29 cellular contexts compared by ENCODE assay signal in genomic region chr3:182216311-182216970, GRCh38.
DNase-seq lines count a peak whose midpoint lies in the region; ATAC-seq, FAIRE-seq and TF ChIP-seq lines count a peak whose summit lies in the region.
"Had no signal": no experiment of that assay in that cellular context is flagged by ENCODE, and none has a peak within 500 bp of the region (broad histone marks: within the 10 kb centered on the region; RNA-seq: fewer than 3 reads in every experiment).

No MANE protein-coding gene starts in this region.

- no TSS peak for BruUV-seq in PC-9 (replicated peaks; lab: Mats Ljungman, UMichigan)

- no peak overlapping the region for H2BK12ac ChIP-seq in H1 (ENCODE audit: low read depth, low read length)

- H2BK15ac ChIP-seq in H1 (ENCODE audit: low read length): no peak overlapping the region

- H3K4ac ChIP-seq in H1 (replicated peaks; ENCODE audit: insufficient read length, low read depth, low read length): no peak overlapping the region

- no peak overlapping the region for H3K18ac ChIP-seq in H1 (ENCODE audit: extremely low read depth, low read length)

- H2AFZ ChIP-seq in SK-N-SH (ENCODE audit: low read depth): no peak overlapping the region
- no peak overlapping the region for H2AFZ ChIP-seq in H1 (ENCODE audit: low read length)
- peak overlapping the region; percentile 30 for H2AFZ ChIP-seq in neural progenitor cell (replicated peaks)
- H2AFZ ChIP-seq in PC-9: no peak overlapping the region

- H3K36me3 ChIP-seq in SK-N-SH (replicated peaks in 1 of 2; ENCODE audit: control insufficient read depth in 1 of 2, insufficient read depth in 2 of 2, low read length in 1 of 2) (no peaks in the 10 kb centered on the region), HEK293 (ENCODE audit: control insufficient read depth in 2 of 2, insufficient read depth in 1 of 2, low read length in 2 of 2) (no peaks in the 10 kb centered on the region), H1 (ENCODE audit: control insufficient read depth in 2 of 4, insufficient read depth in 4 of 4, low read length in 3 of 4) (no peaks in the 10 kb centered on the region), neural progenitor cell (no peaks in the 10 kb centered on the region), SJCRH30 (no peaks in the 10 kb centered on the region), PC-9 (ENCODE audit: low read depth) (no peaks in the 10 kb centered on the region)
- H3K36me3 ChIP-seq: BLaER1 had no signal

- TF ChIP-seq RAD21 in SK-N-SH (IDR thresholded peaks at IDR 0.05; ENCODE audit: low read length) (no peak), H1 (IDR thresholded peaks at IDR 0.05 in 1 of 2, conservative IDR thresholded peaks at IDR 0.05 in 1 of 2; ENCODE audit: low read depth in 2 of 2, low read length in 2 of 2) (no peak)

- H3K14ac ChIP-seq in H1 (ENCODE audit: insufficient read length): no peak overlapping the region

- H3K9me2 ChIP-seq in SK-N-SH (no peaks in the 10 kb centered on the region), PC-9 (ENCODE audit: insufficient read depth) (no peaks in the 10 kb centered on the region)

- no peak overlapping the region for H3K9ac ChIP-seq in SK-N-SH
- no peak overlapping the region for H3K9ac ChIP-seq in H1 (replicated peaks in 1 of 4; ENCODE audit: extremely low read depth in 1 of 4, low read depth in 3 of 4, low read length in 3 of 4)
- H3K9ac ChIP-seq in neural progenitor cell: no peak overlapping the region
- H3K9ac ChIP-seq: BLaER1 had no signal

- no peak overlapping the region for H4K8ac ChIP-seq in H1 (ENCODE audit: extremely low read depth, insufficient read depth, low read length)

- POLR2A ChIA-PET in SK-N-SH (lab: Yijun Ruan, JAX) (no interaction called here), HEK293 (lab: Yijun Ruan, JAX) (no interaction called here), H1 (lab: Charles Lee; ENCODE audit: partially characterized antibody) (no interaction called here), PC-9 (lab: Charles Lee; ENCODE audit: unreplicated experiment) (no interaction called here)

- H3F3A ChIP-seq in SK-N-SH (replicated peaks; ENCODE audit: insufficient read depth) (peaks cover 6% of the 10 kb centered on the region), neural progenitor cell (ENCODE audit: low read depth) (peaks cover 29% of the 10 kb centered on the region), PC-9 (ENCODE audit: insufficient read depth, low read depth) (peaks cover 13% of the 10 kb centered on the region)

- WGBS in SK-N-SH (ENCODE audit: low lambda C conversion rate): 21% methylated on average over 4 of the region's 4 CpGs
- WGBS in H1 (ENCODE audit: extremely low coverage in 1 of 2, insufficient coverage in 1 of 2, insufficient read length in 1 of 2, insufficient replicate concordance in 2 of 2, low coverage in 1 of 2, low lambda C conversion rate in 2 of 2, missing lambda C conversion rate in 1 of 2), 2 experiments: 83% methylated on average over 4 of the region's 4 CpGs; no CpG with 5 or more reads in 1 of the 2 experiments

- H3K27ac ChIP-seq in SK-N-SH (ENCODE audit: low read depth in 2 of 2, low read length in 1 of 2) (no peak overlapping the region), HEK293 (ENCODE audit: extremely low read depth, low read depth, low read length) (no peak overlapping the region), H1 (ENCODE audit: low read depth, low read length) (no peak overlapping the region), neural progenitor cell (no peak overlapping the region), SJCRH30 (no peak overlapping the region), PC-9 (no peak overlapping the region)
- H3K27ac ChIP-seq: 22Rv1, A549, BLaER1 had no signal

- TF ChIP-seq CTCF in SK-N-SH (IDR thresholded peaks at IDR 0.05) (no peak), HEK293 (tag by site-specific recombination; IDR thresholded peaks at IDR 0.05) (no peak), H1 (IDR thresholded peaks at IDR 0.05; ENCODE audit: control extremely low read depth in 1 of 3, insufficient read depth in 1 of 3, low read depth in 1 of 3, low read length in 3 of 3) (no peak), neural progenitor cell (IDR thresholded peaks at IDR 0.05) (no peak), PC-9 (conservative IDR thresholded peaks at IDR 0.05) (no peak)

- peak overlapping the region; percentile 22 for H3K27ac Mint-ChIP-seq in neural progenitor cell
- H3K27ac Mint-ChIP-seq: B cell; CD14-positive monocyte; CD4-positive, alpha-beta memory T cell; CD4-positive, CD25-positive, alpha-beta regulatory T cell; CD8-positive, alpha-beta memory T cell had no signal

- no peak overlapping the region for H3K4me3 ChIP-seq in SK-N-SH (ENCODE audit: low read depth in 2 of 2, low read length in 1 of 2)
- H3K4me3 ChIP-seq in HEK293 (ENCODE audit: low read depth, low read length): no peak overlapping the region
- no peak overlapping the region for H3K4me3 ChIP-seq in H1 (ENCODE audit: extremely low read depth in 1 of 4, insufficient read depth in 2 of 4, low read depth in 3 of 4, low read length in 4 of 4)
- H3K4me3 ChIP-seq in neural progenitor cell: no peak overlapping the region
- H3K4me3 ChIP-seq in SJCRH30: no peak overlapping the region
- no peak overlapping the region for H3K4me3 ChIP-seq in PC-9
- H3K4me3 ChIP-seq: A549, BLaER1, GM12878 had no signal

- H3K27me3 Mint-ChIP-seq in neural progenitor cell (ENCODE audit: insufficient read depth, low read depth): peaks cover 7% of the 10 kb centered on the region
- H3K27me3 Mint-ChIP-seq: B cell; CD4-positive, alpha-beta memory T cell; CD4-positive, CD25-positive, alpha-beta regulatory T cell had no signal

- H4K91ac ChIP-seq in H1 (replicated peaks; ENCODE audit: insufficient read length, low read length): no peak overlapping the region

- H3K79me1 ChIP-seq in H1 (ENCODE audit: low read depth, low read length): no peaks in the 10 kb centered on the region

- H3K27me3 ChIP-seq in SK-N-SH (ENCODE audit: insufficient read depth) (no peaks in the 10 kb centered on the region), H1 (replicated peaks in 1 of 4; ENCODE audit: control insufficient read depth in 3 of 4, extremely low read depth in 1 of 4, insufficient read depth in 3 of 4, low read length in 3 of 4) (no peaks in the 10 kb centered on the region), neural progenitor cell (no peaks in the 10 kb centered on the region), SJCRH30 (no peaks in the 10 kb centered on the region), PC-9 (ENCODE audit: insufficient read depth, low read depth) (no peaks in the 10 kb centered on the region)
- H3K27me3 ChIP-seq: BLaER1 had no signal

- no peaks in the 10 kb centered on the region for H3K9me3 ChIP-seq in SK-N-SH
- H3K9me3 ChIP-seq in HEK293 (ENCODE audit: control insufficient read depth, insufficient read depth, low read depth, low read length): no peaks in the 10 kb centered on the region
- H3K9me3 ChIP-seq in H1 (ENCODE audit: insufficient read depth in 2 of 2, low read depth in 1 of 2, low read length in 1 of 2): no peaks in the 10 kb centered on the region
- no peaks in the 10 kb centered on the region for H3K9me3 ChIP-seq in neural progenitor cell (ENCODE audit: low read depth)
- no peaks in the 10 kb centered on the region for H3K9me3 ChIP-seq in SJCRH30 (replicated peaks)
- H3K9me3 ChIP-seq in PC-9 (ENCODE audit: insufficient read depth, low read depth): no peaks in the 10 kb centered on the region
- H3K9me3 ChIP-seq: A549, BLaER1 had no signal

- H2BK20ac ChIP-seq in H1 (ENCODE audit: low read length): no peak overlapping the region

- peaks cover 49% of the 10 kb centered on the region for H3K4me1 Mint-ChIP-seq in neural progenitor cell
- H3K4me1 Mint-ChIP-seq: B cell; CD14-positive monocyte; CD4-positive, alpha-beta memory T cell; CD4-positive, CD25-positive, alpha-beta regulatory T cell; CD8-positive, alpha-beta memory T cell had no signal

- H3K56ac ChIP-seq in H1 (replicated peaks; ENCODE audit: insufficient read length, low read depth, low read length): no peak overlapping the region

- H3K79me2 ChIP-seq in SK-N-SH (ENCODE audit: insufficient read depth): no peaks in the 10 kb centered on the region
- H3K79me2 ChIP-seq in H1 (ENCODE audit: control insufficient read depth in 1 of 2, insufficient read depth in 2 of 2, low read length in 2 of 2): no peaks in the 10 kb centered on the region
- H3K79me2 ChIP-seq in neural progenitor cell (ENCODE audit: low read depth): no peaks in the 10 kb centered on the region
- H3K79me2 ChIP-seq in PC-9 (ENCODE audit: low read depth): no peaks in the 10 kb centered on the region

- CTCF ChIA-PET in SK-N-SH (lab: Yijun Ruan, JAX) (interaction anchor here (1.8 kb wide), 1 partner anchor 507 kb away, joined by 4 read pairs; no protein-coding TSS in a partner anchor), HEK293 (lab: Yijun Ruan, JAX) (no interaction called here), H1 (lab: Charles Lee; ENCODE audit: partially characterized antibody) (interaction anchor here (1.5 kb wide), 1 partner anchor 9 kb away, joined by 3 read pairs; no protein-coding TSS in a partner anchor), PC-9 (lab: Charles Lee) (no interaction called here)

- peaks cover 2% of the 10 kb centered on the region for H3K36me3 Mint-ChIP-seq in neural progenitor cell
- H3K36me3 Mint-ChIP-seq: CD14-positive monocyte; CD4-positive, alpha-beta memory T cell; CD4-positive, CD25-positive, alpha-beta regulatory T cell; CD8-positive, alpha-beta memory T cell had no signal

- H3K4me3 Mint-ChIP-seq in neural progenitor cell: no peak overlapping the region
- H3K4me3 Mint-ChIP-seq: B cell; CD14-positive monocyte; CD4-positive, alpha-beta memory T cell; CD4-positive, CD25-positive, alpha-beta regulatory T cell; CD8-positive, alpha-beta memory T cell had no signal

- peak; percentile 15 for DNase-seq in SK-N-SH
- no peak for DNase-seq in H1 (ENCODE audit: low read depth in 1 of 2, low spot score in 2 of 2)
- DNase-seq in neural progenitor cell (ENCODE audit: low spot score): no peak
- no peak for DNase-seq in SJCRH30
- no peak for DNase-seq in PC-9
- DNase-seq in NCI-H2107 treated with DMSO at 0.1 percent for 48 hours (lab: John Stamatoyannopoulos, UW; ENCODE audit: unreplicated experiment): no peak
- DNase-seq: AML-193; C1 segment of cervical spinal cord; CD4-positive, alpha-beta memory T cell; CD4-positive, CD25-positive, alpha-beta regulatory T cell; CD8-positive, alpha-beta memory T cell; COR-L47; DMS 273 treated with DMSO at 0.1 percent for 48 hours; DMS153; DMS53; DMS79; DND-41; EL; GDM1 had no signal

- H3K4me1 ChIP-seq in SK-N-SH (ENCODE audit: control insufficient read depth in 1 of 2, insufficient read depth in 2 of 2, low read depth in 1 of 2, low read length in 1 of 2): peaks cover 8 to 10% of the 10 kb centered on the region in 2 experiments; a peak in 3 of 4 replicates
- H3K4me1 ChIP-seq in HEK293 (ENCODE audit: control insufficient read depth, insufficient read depth, low read length): peaks cover 7% of the 10 kb centered on the region
- H3K4me1 ChIP-seq in H1 (replicated peaks in 1 of 4; ENCODE audit: control insufficient read depth in 3 of 4, insufficient read depth in 4 of 4, low read length in 3 of 4): peaks cover 0 to 11% (median 4%) of the 10 kb centered on the region in 4 experiments; a peak in 4 of 7 replicates
- H3K4me1 ChIP-seq in neural progenitor cell: peaks cover 44% of the 10 kb centered on the region
- H3K4me1 ChIP-seq in SJCRH30: no peaks in the 10 kb centered on the region
- peaks cover 25% of the 10 kb centered on the region for H3K4me1 ChIP-seq in PC-9 (replicated peaks; ENCODE audit: insufficient read depth)
- H3K4me1 ChIP-seq: BLaER1 had no signal

- peak overlapping the region; percentile 44 for H2BK120ac ChIP-seq in H1 (replicated peaks; ENCODE audit: low read depth, low read length)

- intact Hi-C loops in PC-9 (cut with micrococcal nuclease; ENCODE audit: unreplicated experiment): no loop called here

- no peaks in the 10 kb centered on the region for H3K23me2 ChIP-seq in H1 (ENCODE audit: low read depth, low read length)

- no peak overlapping the region for H2AK5ac ChIP-seq in H1 (ENCODE audit: low read depth, low read length)

- TF ChIP-seq POLR2A in H1 (IDR thresholded peaks at IDR 0.05; ENCODE audit: control extremely low read depth in 1 of 2, low read depth in 2 of 2, low read length in 2 of 2): no peak

- H3K4me2 ChIP-seq in SK-N-SH (no peak overlapping the region), H1 (ENCODE audit: insufficient read depth in 1 of 2, low read depth in 2 of 2, low read length in 2 of 2) (no peak overlapping the region), neural progenitor cell (no peak overlapping the region), PC-9 (no peak overlapping the region)
- H3K4me2 ChIP-seq: A549, BLaER1 had no signal

- H4K20me1 ChIP-seq in SK-N-SH (ENCODE audit: insufficient read depth): no peaks in the 10 kb centered on the region
- H4K20me1 ChIP-seq in H1 (replicated peaks in 1 of 2; ENCODE audit: control insufficient read depth in 1 of 2, insufficient read depth in 2 of 2, low read length in 2 of 2): no peaks in the 10 kb centered on the region
- H4K20me1 ChIP-seq in neural progenitor cell (ENCODE audit: low read depth): no peaks in the 10 kb centered on the region
- H4K20me1 ChIP-seq in PC-9 (ENCODE audit: insufficient read depth): no peaks in the 10 kb centered on the region
- H4K20me1 ChIP-seq: BLaER1 had no signal

- H3K9me3 Mint-ChIP-seq in neural progenitor cell: peaks cover 8% of the 10 kb centered on the region

- no peak for FAIRE-seq in H1 (lab: Jason Lieb, UNC)
- FAIRE-seq: A549, GM12878, GM12892, GM18507 had no signal

- H4K5ac ChIP-seq in H1 (ENCODE audit: insufficient read length, low read depth, low read length): no peak overlapping the region

- peak in 1 of 2 experiments; percentile 50; a peak in 1 of 4 replicates for TF ChIP-seq EP300 in SK-N-SH (IDR thresholded peaks at IDR 0.05; ENCODE audit: borderline replicate concordance in 1 of 2, low read depth in 1 of 2, low read length in 1 of 2)
- TF ChIP-seq EP300 in H1 (IDR thresholded peaks at IDR 0.05; ENCODE audit: borderline replicate concordance in 1 of 2, low read depth in 2 of 2, low read length in 2 of 2): no peak

- ATAC-seq in SK-N-SH treated with all-trans-retinoic acid at 6 μM for 48 hours: no peak
- ATAC-seq: A549, GM12878 had no signal

- no peak overlapping the region for H2BK5ac ChIP-seq in H1 (ENCODE audit: low read depth, low read length)

- H3K23ac ChIP-seq in H1 (ENCODE audit: insufficient read length): no peak overlapping the region

Comparison
In these comparisons a context has a peak if more than half of its experiments do, and no peak if none do; other contexts are left out.
1. CTCF ChIA-PET loops: an anchor here in SK-N-SH (1.8 kb wide) and H1 (1.5 kb wide); none called in HEK293 and PC-9.